9 cellular contexts compared by ENCODE assay signal in genomic region chr19:1469200-1469935, GRCh38. TPM values are rescaled to one million over a fixed set of nuclear protein-coding genes. Genes with fewer than 3 reads are reported as not detected.
DNase-seq lines count a peak whose midpoint lies in the region; ATAC-seq, FAIRE-seq and TF ChIP-seq lines count a peak whose summit lies in the region.
"Had no signal": no experiment of that assay in that cellular context is flagged by ENCODE, and none has a peak within 500 bp of the region (broad histone marks: within the 10 kb centered on the region; RNA-seq: fewer than 3 reads in every experiment).

No MANE protein-coding gene starts in this region.

- peaks cover 5 to 81% (median 55%) of the 10 kb centered on the region in 4 donors for H3K27me3 ChIP-seq in upper lobe of left lung

- peaks cover 24% of the 10 kb centered on the region for H3K27me3 Mint-ChIP-seq in activated naive CD8-positive, alpha-beta T cell treated with anti-CD3 and anti-CD28 coated beads for 36 hours
- peaks cover 13% of the 10 kb centered on the region for H3K27me3 Mint-ChIP-seq in activated naive CD8-positive, alpha-beta T cell treated with anti-CD3 and anti-CD28 coated beads, Interleukin-2, amount 50 U/mL, for 24 hours

- TF ChIP-seq CTCF in upper lobe of left lung (IDR thresholded peaks at IDR 0.05) (peak in 1 of 6 experiments; percentile 8), GM13976 (IDR thresholded peaks at IDR 0.05; ENCODE audit: borderline replicate concordance, control extremely low read depth, extremely low read depth, insufficient read depth, missing control alignments) (no peak)

- in situ Hi-C loops in GM13976 (cut with MboI; ENCODE audit: low sequenced_read_pairs, unreplicated experiment): no loop called here

- DNase-seq in activated naive CD8-positive, alpha-beta T cell treated with anti-CD3 and anti-CD28 coated beads for 36 hours: peak; percentile 48
- no peak for DNase-seq in activated naive CD8-positive, alpha-beta T cell treated with anti-CD3 and anti-CD28 coated beads, Interleukin-2, amount 50 U/mL, for 24 hours
- DNase-seq in activated effector memory CD4-positive, alpha-beta T cell treated with Interleukin-2 at 50 U/mL for 16 hours: peak; percentile 16
- DNase-seq in left lobe of liver (ENCODE audit: low spot score) (no peak), upper lobe of left lung (peak in 1 of 2 donors; percentile 88), DMS153 (lab: John Stamatoyannopoulos, UW) (no peak), GM13976 (ENCODE audit: low spot score) (no peak), H54 (ENCODE audit: insufficient read length, low spot score) (no peak)

- no peak for TF ChIP-seq POLR2A in upper lobe of left lung (IDR thresholded peaks at IDR 0.05)
- TF ChIP-seq POLR2A in H54 (IDR thresholded peaks at IDR 0.05; ENCODE audit: low read depth, low read length): no peak

- H3K4me3 Mint-ChIP-seq in activated naive CD8-positive, alpha-beta T cell treated with anti-CD3 and anti-CD28 coated beads for 36 hours: no peak overlapping the region
- H3K4me3 Mint-ChIP-seq in activated naive CD8-positive, alpha-beta T cell treated with anti-CD3 and anti-CD28 coated beads, Interleukin-2, amount 50 U/mL, for 24 hours: no peak overlapping the region

- ATAC-seq in activated naive CD8-positive, alpha-beta T cell treated with anti-CD3 and anti-CD28 coated beads, Interleukin-2, amount 50 U/mL, for 24 hours: no peak
- ATAC-seq in left lobe of liver (peak; percentile 20), upper lobe of left lung (ENCODE audit: low FRiP score in 2 of 2) (no peak)

- H3K36me3 Mint-ChIP-seq in activated naive CD8-positive, alpha-beta T cell treated with anti-CD3 and anti-CD28 coated beads for 36 hours: no peaks in the 10 kb centered on the region
- H3K36me3 Mint-ChIP-seq in activated naive CD8-positive, alpha-beta T cell treated with anti-CD3 and anti-CD28 coated beads, Interleukin-2, amount 50 U/mL, for 24 hours (ENCODE audit: low read depth): no peaks in the 10 kb centered on the region

- no peak overlapping the region for H3K27ac Mint-ChIP-seq in activated naive CD8-positive, alpha-beta T cell treated with anti-CD3 and anti-CD28 coated beads for 36 hours
- no peak overlapping the region for H3K27ac Mint-ChIP-seq in activated naive CD8-positive, alpha-beta T cell treated with anti-CD3 and anti-CD28 coated beads, Interleukin-2, amount 50 U/mL, for 24 hours

- FAIRE-seq in H54 (lab: Jason Lieb, UNC): no peak

- TF ChIP-seq EP300 in upper lobe of left lung (IDR thresholded peaks at IDR 0.05): no peak

- peaks cover 2% of the 10 kb centered on the region for H3K4me1 Mint-ChIP-seq in activated naive CD8-positive, alpha-beta T cell treated with anti-CD3 and anti-CD28 coated beads for 36 hours
- peaks cover 6% of the 10 kb centered on the region for H3K4me1 Mint-ChIP-seq in activated naive CD8-positive, alpha-beta T cell treated with anti-CD3 and anti-CD28 coated beads, Interleukin-2, amount 50 U/mL, for 24 hours

- H3K4me1 ChIP-seq in upper lobe of left lung: peaks cover 60 to 78% (median 65%) of the 10 kb centered on the region in 4 donors

- H3K27ac ChIP-seq in upper lobe of left lung: no peak overlapping the region

- H3K9me3 ChIP-seq in upper lobe of left lung: no peaks in the 10 kb centered on the region

- peaks cover 0 to 4% (median 0%) of the 10 kb centered on the region in 4 donors for H3K36me3 ChIP-seq in upper lobe of left lung

- H3K9me3 Mint-ChIP-seq in activated naive CD8-positive, alpha-beta T cell treated with anti-CD3 and anti-CD28 coated beads for 36 hours: no peaks in the 10 kb centered on the region
- no peaks in the 10 kb centered on the region for H3K9me3 Mint-ChIP-seq in activated naive CD8-positive, alpha-beta T cell treated with anti-CD3 and anti-CD28 coated beads, Interleukin-2, amount 50 U/mL, for 24 hours

- WGBS in upper lobe of left lung, 2 donors: 3% methylated on average over 25 of the region's 109 CpGs; no CpG with 5 or more reads in 1 of the 2 donors

- peak overlapping the region in 3 of 4 donors; percentile 24 to 50 (median 48) for H3K4me3 ChIP-seq in upper lobe of left lung

RNA-seq across cellular contexts. Expression of gene C19orf25, which starts 9.6 kb away (rescaled TPM):
- total RNA-seq in activated naive CD8-positive, alpha-beta T cell treated with anti-CD3 and anti-CD28 coated beads for 36 hours: 10 to 100 TPM; 27.0 to 28.7 TPM
- total RNA-seq in left lobe of liver (19.2 TPM), upper lobe of left lung (10 to 100 TPM; 27.2 to 82.8 (median 37.5) TPM)

RNA-seq across cellular contexts. Expression of gene APC2, which starts 19.4 kb away (rescaled TPM):
- under 1 TPM; 0.21 to 0.26 TPM for total RNA-seq in activated naive CD8-positive, alpha-beta T cell treated with anti-CD3 and anti-CD28 coated beads for 36 hours
- total RNA-seq in left lobe of liver: 0.13 TPM
- total RNA-seq in upper lobe of left lung: 1 to 10 TPM in 1 of 6 donors, under 1 TPM in 4, not detected in 1; 0.06 to 1.0 (median 0.11) TPM
- total RNA-seq: RPMI7951 had no signal

RNA-seq across cellular contexts. Expression of gene PCSK4, which starts 20.8 kb away (rescaled TPM):
- total RNA-seq in activated naive CD8-positive, alpha-beta T cell treated with anti-CD3 and anti-CD28 coated beads for 36 hours: 1 to 10 TPM; 1.5 to 1.7 TPM
- total RNA-seq in left lobe of liver (4.8 TPM), upper lobe of left lung (10 to 100 TPM in 2 of 6 donors, 1 to 10 TPM in 4; 2.7 to 47.1 (median 6.8) TPM)

RNA-seq across cellular contexts. Expression of gene REEP6, which starts 21.6 kb away (rescaled TPM):
- 1 to 10 TPM; 1.3 to 1.8 TPM for total RNA-seq in activated naive CD8-positive, alpha-beta T cell treated with anti-CD3 and anti-CD28 coated beads for 36 hours
- total RNA-seq in left lobe of liver: 118 TPM
- 1 to 10 TPM; 2.0 to 7.8 (median 3.1) TPM for total RNA-seq in upper lobe of left lung

RNA-seq across cellular contexts. Expression of gene RPS15, which starts 31.2 kb away (rescaled TPM):
- total RNA-seq in activated naive CD8-positive, alpha-beta T cell treated with anti-CD3 and anti-CD28 coated beads for 36 hours: 1,000 to 10,000 TPM; 1,472 to 1,524 TPM
- total RNA-seq in left lobe of liver (410 TPM), upper lobe of left lung (1,000 to 10,000 TPM in 5 of 6 donors, 100 to 1,000 TPM in 1; 825 to 2,012 (median 1,317) TPM)

Comparison
In these comparisons a context has a peak if more than half of its experiments do, and no peak if none do; other contexts are left out.
1. DNase-seq: peak in activated naive CD8-positive, alpha-beta T cell treated with anti-CD3 and anti-CD28 coated beads for 36 hours (single experiment) and activated effector memory CD4-positive, alpha-beta T cell treated with Interleukin-2 at 50 U/mL for 16 hours (single experiment); none in activated naive CD8-positive, alpha-beta T cell treated with anti-CD3 and anti-CD28 coated beads, Interleukin-2, amount 50 U/mL, for 24 hours (single experiment), left lobe of liver (single experiment), DMS153 (single experiment), GM13976 (single experiment) and H54 (single experiment).